In genomic region chr13:110639935-110640334, GRCh38 we compare ENCODE assay signal across 17 cellular contexts. TPM values are rescaled to one million over a fixed set of nuclear protein-coding genes. Genes with fewer than 3 reads are reported as not detected.
DNase-seq lines count a peak whose midpoint lies in the region; ATAC-seq and TF ChIP-seq lines count a peak whose summit lies in the region.
"Had no signal": no experiment of that assay in that cellular context is flagged by ENCODE, and none has a peak within 500 bp of the region (broad histone marks: within the 10 kb centered on the region; RNA-seq: fewer than 3 reads in every experiment).

No MANE protein-coding gene starts in this region.

- H3K27ac Mint-ChIP-seq in CD14-positive monocyte = peak overlapping the region in 5 of 7 donors; percentile 5 to 75 (median 50)
- H3K27ac Mint-ChIP-seq in GM23338 = peak overlapping the region; percentile 89
- peak overlapping the region; percentile 65 to 68 for H3K27ac Mint-ChIP-seq in effector memory CD8-positive, alpha-beta T cell
- peak overlapping the region; percentile 85 for H3K27ac Mint-ChIP-seq in progenitor cell of endocrine pancreas
- no peak overlapping the region for H3K27ac Mint-ChIP-seq in activated CD8-positive, alpha-beta memory T cell treated with anti-CD3 and anti-CD28 coated beads, Interleukin-2, amount 10 ng/mL, durations not matched to agents 7 days and 5 days
- H3K27ac Mint-ChIP-seq: activated T-helper 1 cell treated with anti-CD3 and anti-CD28 coated beads, Interleukin-12 subunit alpha, Interleukin-12 subunit beta, Interleukin-2, Interleukin-4 antibody, amounts not matched to agents 30 ng/mL and 10 ng/mL and 1 ng/mL, durations not matched to agents 14 hours and 24 hours and 36 hours had no signal

- no peak overlapping the region for H2AFZ ChIP-seq in GM23338
- no peak overlapping the region for H2AFZ ChIP-seq in smooth muscle cell (ENCODE audit: low read depth)

- H3K4me3 Mint-ChIP-seq in CD14-positive monocyte = no peak overlapping the region
- no peak overlapping the region for H3K4me3 Mint-ChIP-seq in GM23338
- no peak overlapping the region for H3K4me3 Mint-ChIP-seq in effector memory CD8-positive, alpha-beta T cell
- no peak overlapping the region for H3K4me3 Mint-ChIP-seq in progenitor cell of endocrine pancreas (ENCODE audit: low read depth)
- no peak overlapping the region for H3K4me3 Mint-ChIP-seq in activated CD8-positive, alpha-beta memory T cell treated with anti-CD3 and anti-CD28 coated beads, Interleukin-2, amount 10 ng/mL, durations not matched to agents 7 days and 5 days
- H3K4me3 Mint-ChIP-seq: activated T-helper 1 cell treated with anti-CD3 and anti-CD28 coated beads, Interleukin-12 subunit alpha, Interleukin-12 subunit beta, Interleukin-2, Interleukin-4 antibody, amounts not matched to agents 30 ng/mL and 10 ng/mL and 1 ng/mL, durations not matched to agents 14 hours and 24 hours and 36 hours; T-cell had no signal

- H3K4me1 Mint-ChIP-seq in CD14-positive monocyte = peaks cover 4% of the 10 kb centered on the region
- H3K4me1 Mint-ChIP-seq in GM23338 = peaks cover 5% of the 10 kb centered on the region
- H3K4me1 Mint-ChIP-seq in effector memory CD8-positive, alpha-beta T cell (ENCODE audit: low read depth in 2 of 2) = no peaks in the 10 kb centered on the region
- peaks cover 8% of the 10 kb centered on the region for H3K4me1 Mint-ChIP-seq in progenitor cell of endocrine pancreas (ENCODE audit: low read depth)
- peaks cover 6% of the 10 kb centered on the region for H3K4me1 Mint-ChIP-seq in activated CD8-positive, alpha-beta memory T cell treated with anti-CD3 and anti-CD28 coated beads, Interleukin-2, amount 10 ng/mL, durations not matched to agents 7 days and 5 days

- H3K36me3 ChIP-seq in GM23338 (ENCODE audit: insufficient read depth) (peaks cover 17% of the 10 kb centered on the region; the same call in 1 of the 2 replicates), Peyer's patch (peaks cover 0 to 92% (median 3%) of the 10 kb centered on the region in 3 donors), smooth muscle cell (ENCODE audit: low read depth) (no peaks in the 10 kb centered on the region)

- peak overlapping the region; percentile 55; the same call in 1 of the 2 replicates for H3K27ac ChIP-seq in GM23338 (ENCODE audit: low read depth)
- H3K27ac ChIP-seq in Peyer's patch = peak overlapping the region in 1 of 4 donors; percentile 30
- H3K27ac ChIP-seq in smooth muscle cell (ENCODE audit: low read depth) = no peak overlapping the region
- H3K27ac ChIP-seq: KMS-11 had no signal

- H3K27me3 ChIP-seq in GM23338 (ENCODE audit: insufficient read depth) (no peaks in the 10 kb centered on the region), Peyer's patch (no peaks in the 10 kb centered on the region), smooth muscle cell (ENCODE audit: low read depth) (no peaks in the 10 kb centered on the region)

- DNase-seq in CD14-positive monocyte (ENCODE audit: low spot score) (no peak), GM23338 (ENCODE audit: low spot score) (no peak), progenitor cell of endocrine pancreas (ENCODE audit: low spot score, unreplicated experiment) (no peak), Peyer's patch (no peak), smooth muscle cell (lab: John Stamatoyannopoulos, UW; ENCODE audit: unreplicated experiment) (no peak)
- DNase-seq in effector memory CD8-positive, alpha-beta T cell = no peak
- no peak for DNase-seq in activated CD8-positive, alpha-beta memory T cell treated with anti-CD3 and anti-CD28 coated beads, Interleukin-2, amount 10 ng/mL, durations not matched to agents 7 days and 5 days
- DNase-seq: activated CD4-positive, alpha-beta T cell treated with anti-CD3 and anti-CD28 coated beads, Interleukin-2, amount 50 U/mL, for 4 hours; Calu3; MV-4-11; NCI-H1694 treated with DMSO at 0.1 percent for 48 hours; NCI-H774; T-cell had no signal

- H3K9me3 ChIP-seq in Peyer's patch (no peaks in the 10 kb centered on the region), smooth muscle cell (replicated peaks; ENCODE audit: low read depth) (no peaks in the 10 kb centered on the region)
- H3K9me3 ChIP-seq: left ventricle myocardium inferior had no signal

- intact Hi-C loops in CD14-positive monocyte (cut with micrococcal nuclease) = no loop called here

- WGBS in smooth muscle cell (ENCODE audit: low lambda C conversion rate) = 88% methylated on average over 5 of the region's 5 CpGs

- ATAC-seq in GM23338 = no peak
- ATAC-seq in effector memory CD8-positive, alpha-beta T cell (replicated peaks) = no peak
- ATAC-seq in activated CD8-positive, alpha-beta memory T cell treated with anti-CD3 and anti-CD28 coated beads, Interleukin-2, amount 10 ng/mL, durations not matched to agents 7 days and 5 days = no peak
- ATAC-seq: HCT116, T-cell had no signal

- H3K36me3 Mint-ChIP-seq in CD14-positive monocyte = peaks cover 89 to 98% of the 10 kb centered on the region in 2 donors
- peaks cover 73% of the 10 kb centered on the region for H3K36me3 Mint-ChIP-seq in GM23338 (ENCODE audit: low read depth)
- peaks cover 38% of the 10 kb centered on the region for H3K36me3 Mint-ChIP-seq in effector memory CD8-positive, alpha-beta T cell (ENCODE audit: insufficient read depth)
- peaks cover 25% of the 10 kb centered on the region for H3K36me3 Mint-ChIP-seq in progenitor cell of endocrine pancreas (ENCODE audit: insufficient read depth)
- H3K36me3 Mint-ChIP-seq in activated CD8-positive, alpha-beta memory T cell treated with anti-CD3 and anti-CD28 coated beads, Interleukin-2, amount 10 ng/mL, durations not matched to agents 7 days and 5 days = peaks cover 27% of the 10 kb centered on the region

- H3K4me2 ChIP-seq in GM23338 (no peak overlapping the region), smooth muscle cell (no peak overlapping the region)
- H3K4me2 ChIP-seq: KMS-11 had no signal

- H4K20me1 ChIP-seq in GM23338 (replicated peaks; ENCODE audit: insufficient read depth) = peaks cover 13% of the 10 kb centered on the region
- peaks cover 66% of the 10 kb centered on the region for H4K20me1 ChIP-seq in smooth muscle cell (ENCODE audit: low read depth)

- H3K9ac ChIP-seq in smooth muscle cell (ENCODE audit: low read depth) = no peak overlapping the region
- H3K9ac ChIP-seq: KMS-11 had no signal

- H3F3A ChIP-seq in GM23338 (replicated peaks; ENCODE audit: low read depth) (peaks cover 10% of the 10 kb centered on the region), smooth muscle cell (ENCODE audit: low read depth) (no peaks in the 10 kb centered on the region)

- H3K4me1 ChIP-seq in GM23338 (ENCODE audit: insufficient read depth) = no peaks in the 10 kb centered on the region; the same call in 1 of the 2 replicates
- H3K4me1 ChIP-seq in Peyer's patch = peaks cover 0 to 16% (median 0%) of the 10 kb centered on the region in 4 donors
- no peaks in the 10 kb centered on the region for H3K4me1 ChIP-seq in smooth muscle cell (ENCODE audit: low read depth)

- H3K79me2 ChIP-seq in GM23338 (replicated peaks; ENCODE audit: insufficient read depth) (no peaks in the 10 kb centered on the region), smooth muscle cell (ENCODE audit: low read depth) (peaks cover under 1% of the 10 kb centered on the region)

- H3K27me3 Mint-ChIP-seq in CD14-positive monocyte (ENCODE audit: low read depth in 3 of 3) (no peaks in the 10 kb centered on the region), GM23338 (ENCODE audit: insufficient read depth, low read depth, poor library complexity) (peaks cover 5% of the 10 kb centered on the region), progenitor cell of endocrine pancreas (no peaks in the 10 kb centered on the region)
- H3K27me3 Mint-ChIP-seq in effector memory CD8-positive, alpha-beta T cell = no peaks in the 10 kb centered on the region
- no peaks in the 10 kb centered on the region for H3K27me3 Mint-ChIP-seq in activated CD8-positive, alpha-beta memory T cell treated with anti-CD3 and anti-CD28 coated beads, Interleukin-2, amount 10 ng/mL, durations not matched to agents 7 days and 5 days
- H3K27me3 Mint-ChIP-seq: T-cell had no signal

- H3K9me2 ChIP-seq in GM23338 (ENCODE audit: insufficient read depth) = no peaks in the 10 kb centered on the region

- H3K4me3 ChIP-seq in GM23338 (no peak overlapping the region), Peyer's patch (no peak overlapping the region), smooth muscle cell (no peak overlapping the region)
- H3K4me3 ChIP-seq: left ventricle myocardium inferior had no signal

- H3K9me3 Mint-ChIP-seq in CD14-positive monocyte (no peaks in the 10 kb centered on the region), GM23338 (no peaks in the 10 kb centered on the region; the same call in 2 of the 3 replicates), progenitor cell of endocrine pancreas (ENCODE audit: low read depth) (no peaks in the 10 kb centered on the region)
- H3K9me3 Mint-ChIP-seq in effector memory CD8-positive, alpha-beta T cell = no peaks in the 10 kb centered on the region
- no peaks in the 10 kb centered on the region for H3K9me3 Mint-ChIP-seq in activated CD8-positive, alpha-beta memory T cell treated with anti-CD3 and anti-CD28 coated beads, Interleukin-2, amount 10 ng/mL, durations not matched to agents 7 days and 5 days (ENCODE audit: low read depth)
- H3K9me3 Mint-ChIP-seq: activated T-helper 1 cell treated with anti-CD3 and anti-CD28 coated beads, Interleukin-12 subunit alpha, Interleukin-12 subunit beta, Interleukin-2, Interleukin-4 antibody, amounts not matched to agents 30 ng/mL and 10 ng/mL and 1 ng/mL, durations not matched to agents 14 hours and 24 hours and 36 hours; T-cell had no signal

- CTCF ChIA-PET in activated CD8-positive, alpha-beta memory T cell treated with anti-CD3 and anti-CD28 coated beads, Interleukin-2, amount 10 ng/mL, durations not matched to agents 7 days and 5 days (lab: Charles Lee) = interaction anchor here (0.6 kb wide), 1 partner anchor 46 kb away, joined by 3 read pairs; no protein-coding TSS in a partner anchor

- no peak for TF ChIP-seq POLR2A in Peyer's patch (IDR thresholded peaks at IDR 0.05)

- TF ChIP-seq CTCF in CD14-positive monocyte (IDR thresholded peaks at IDR 0.05) = no peak
- no peak for TF ChIP-seq CTCF in GM23338 (conservative IDR thresholded peaks at IDR 0.05; ENCODE audit: low read depth in 2 of 2)
- no peak for TF ChIP-seq CTCF in progenitor cell of endocrine pancreas (IDR thresholded peaks at IDR 0.05; ENCODE audit: unreplicated experiment)
- no peak for TF ChIP-seq CTCF in Peyer's patch (IDR thresholded peaks at IDR 0.05)
- TF ChIP-seq CTCF in smooth muscle cell (IDR thresholded peaks at IDR 0.05; ENCODE audit: borderline replicate concordance, insufficient read depth, poor library complexity, severe bottlenecking) = no peak

TF ChIP-seq in GM23338, 12 proteins besides CTCF, POLR2A, EP300 and RAD21 (continues in another document):
- no peak for TF ChIP-seq STAT1 (IDR thresholded peaks at IDR 0.05; ENCODE audit: unreplicated experiment)
- no peak for TF ChIP-seq ZNF114 (CRISPR knock-in tag; IDR thresholded peaks at IDR 0.05)

RNA-seq across cellular contexts. Expression of gene NAXD, which starts 24.6 kb away (rescaled TPM):
- 1 to 10 TPM; 7.4 to 8.5 TPM for polyA plus RNA-seq in CD14-positive monocyte
- total RNA-seq in GM23338 (2014; rRNA removed; shearing (Covaris generic)) = 16.1 and 18.5 TPM in 2 replicates
- polyA plus RNA-seq in GM23338 (2016; fragmentation: Nextera tagmentation; extraction: Ambion mirVana) = 15.3 and 16.9 TPM in 2 replicates
- total RNA-seq in progenitor cell of endocrine pancreas = 32.4 and 34.2 TPM in 2 replicates
- 10 to 100 TPM; 27.1 to 43.2 (median 35.8) TPM for total RNA-seq in Peyer's patch
- 16.9 and 22.3 TPM in 2 replicates for total RNA-seq in smooth muscle cell
- 28.8 and 30.9 TPM in 2 replicates for polyA plus RNA-seq in smooth muscle cell
- 10 to 100 TPM; 26.3 to 29.5 TPM for total RNA-seq in activated CD8-positive, alpha-beta memory T cell treated with anti-CD3 and anti-CD28 coated beads, Interleukin-2, amount 10 ng/mL, durations not matched to agents 7 days and 5 days
